In genomic region chr4:8264106-8264505, GRCh38 we compare ENCODE assay signal across 15 cellular contexts. TPM values are rescaled to one million over a fixed set of nuclear protein-coding genes. Genes with fewer than 3 reads are reported as not detected.
DNase-seq lines count a peak whose midpoint lies in the region; ATAC-seq and TF ChIP-seq lines count a peak whose summit lies in the region.
"Had no signal": no experiment of that assay in that cellular context is flagged by ENCODE, and none has a peak within 500 bp of the region (broad histone marks: within the 10 kb centered on the region; RNA-seq: fewer than 3 reads in every experiment).

No MANE protein-coding gene starts in this region.

- no peaks in the 10 kb centered on the region for H3F3A ChIP-seq in neural progenitor cell (ENCODE audit: low read depth)

- H3K27me3 ChIP-seq in BLaER1 (no peaks in the 10 kb centered on the region), neural progenitor cell (peaks cover 8% of the 10 kb centered on the region)

- ATAC-seq in central memory CD8-positive, alpha-beta T cell (replicated peaks; ENCODE audit: extremely low read depth, poor library complexity, severe bottlenecking) = no peak
- no peak for ATAC-seq in GM18861 (IDR thresholded peaks at IDR 0.05; ENCODE audit: unreplicated experiment)

- intact Hi-C loops in MCF 10A (cut with micrococcal nuclease) = no loop called here

- no peak for TF ChIP-seq CTCF in HEK293 (tag by site-specific recombination; IDR thresholded peaks at IDR 0.05)
- no peak for TF ChIP-seq CTCF in neural progenitor cell (IDR thresholded peaks at IDR 0.05)
- no peak for TF ChIP-seq CTCF in MCF 10A (IDR thresholded peaks at IDR 0.05; ENCODE audit: unreplicated experiment)

- H3K9me3 Mint-ChIP-seq in central memory CD8-positive, alpha-beta T cell = no peaks in the 10 kb centered on the region
- H3K9me3 Mint-ChIP-seq in neural progenitor cell (peaks cover 2% of the 10 kb centered on the region), MCF 10A (ENCODE audit: unreplicated experiment) (no peaks in the 10 kb centered on the region)
- H3K9me3 Mint-ChIP-seq: CD8-positive, alpha-beta memory T cell had no signal

- H4K20me1 ChIP-seq in BLaER1 (no peaks in the 10 kb centered on the region), neural progenitor cell (ENCODE audit: low read depth) (no peaks in the 10 kb centered on the region)

- H3K27ac Mint-ChIP-seq in central memory CD8-positive, alpha-beta T cell (ENCODE audit: low read depth) = peak overlapping the region; percentile 0
- H3K27ac Mint-ChIP-seq in neural progenitor cell = peak overlapping the region; percentile 46
- H3K27ac Mint-ChIP-seq in MCF 10A (ENCODE audit: low read depth, unreplicated experiment) = no peak overlapping the region
- H3K27ac Mint-ChIP-seq: B cell had no signal

- CTCF ChIA-PET in HEK293 (lab: Yijun Ruan, JAX) = no interaction called here
- CTCF ChIA-PET in MCF 10A (lab: Yijun Ruan, JAX) = interaction anchor here (1.7 kb wide), 1 partner anchor 23 kb away, joined by 9 read pairs; no protein-coding TSS in a partner anchor

- H3K4me1 ChIP-seq in BLaER1 (peaks cover 100% of the 10 kb centered on the region), HEK293 (ENCODE audit: control insufficient read depth, insufficient read depth, low read length) (no peaks in the 10 kb centered on the region), neural progenitor cell (no peaks in the 10 kb centered on the region)

- H3K4me1 Mint-ChIP-seq in central memory CD8-positive, alpha-beta T cell = no peaks in the 10 kb centered on the region
- H3K4me1 Mint-ChIP-seq in neural progenitor cell = peaks cover 41% of the 10 kb centered on the region
- H3K4me1 Mint-ChIP-seq in MCF 10A (ENCODE audit: insufficient read depth, unreplicated experiment) = no peaks in the 10 kb centered on the region
- H3K4me1 Mint-ChIP-seq: B cell; CD8-positive, alpha-beta memory T cell had no signal

- DNase-seq in central memory CD8-positive, alpha-beta T cell (ENCODE audit: low spot score in 2 of 2) = no peak
- DNase-seq in neural progenitor cell (ENCODE audit: low spot score) (no peak), NCI-H2107 (lab: John Stamatoyannopoulos, UW) (no peak), MCF 10A (ENCODE audit: unreplicated experiment) (no peak)
- DNase-seq: Caco-2; CD8-positive, alpha-beta memory T cell; DND-41; GDM1; HCEC 1CT had no signal

- no TSS peak for BruUV-seq in MCF 10A (replicated peaks; lab: Mats Ljungman, UMichigan)

- H3K27ac ChIP-seq in BLaER1 = no peak overlapping the region
- no peak overlapping the region for H3K27ac ChIP-seq in HEK293 (ENCODE audit: extremely low read depth, low read depth, low read length)
- no peak overlapping the region for H3K27ac ChIP-seq in neural progenitor cell
- H3K27ac ChIP-seq: HL-60 had no signal

- POLR2A ChIA-PET in HEK293 (lab: Yijun Ruan, JAX) = no interaction called here
- POLR2A ChIA-PET in MCF 10A (lab: Yijun Ruan, JAX) = no interaction called here

- H3K27me3 Mint-ChIP-seq in central memory CD8-positive, alpha-beta T cell = peaks cover 45% of the 10 kb centered on the region
- H3K27me3 Mint-ChIP-seq in neural progenitor cell (ENCODE audit: insufficient read depth, low read depth) = peaks cover 20% of the 10 kb centered on the region
- H3K27me3 Mint-ChIP-seq in MCF 10A (ENCODE audit: insufficient read depth, unreplicated experiment) = peaks cover 13% of the 10 kb centered on the region

- no peak overlapping the region for H2AFZ ChIP-seq in neural progenitor cell (replicated peaks)

- no peak overlapping the region for H3K4me3 Mint-ChIP-seq in central memory CD8-positive, alpha-beta T cell
- no peak overlapping the region for H3K4me3 Mint-ChIP-seq in neural progenitor cell
- no peak overlapping the region for H3K4me3 Mint-ChIP-seq in MCF 10A (ENCODE audit: unreplicated experiment)
- H3K4me3 Mint-ChIP-seq: B cell; CD14-positive monocyte; CD8-positive, alpha-beta memory T cell had no signal

- H3K4me3 ChIP-seq in BLaER1 = no peak overlapping the region
- H3K4me3 ChIP-seq in HEK293 (ENCODE audit: low read depth, low read length) = no peak overlapping the region
- H3K4me3 ChIP-seq in neural progenitor cell = no peak overlapping the region

- H3K9me3 ChIP-seq in BLaER1 = no peaks in the 10 kb centered on the region
- H3K9me3 ChIP-seq in HEK293 (ENCODE audit: control insufficient read depth, insufficient read depth, low read depth, low read length) = no peaks in the 10 kb centered on the region
- H3K9me3 ChIP-seq in neural progenitor cell (ENCODE audit: low read depth) = no peaks in the 10 kb centered on the region
- H3K9me3 ChIP-seq: Caco-2 had no signal

- H3K9ac ChIP-seq in BLaER1 (no peak overlapping the region), neural progenitor cell (no peak overlapping the region)

- H3K4me2 ChIP-seq in BLaER1 (peak overlapping the region; percentile 91), neural progenitor cell (no peak overlapping the region)

- no peaks in the 10 kb centered on the region for H3K79me2 ChIP-seq in neural progenitor cell (ENCODE audit: low read depth)

- H3K36me3 ChIP-seq in BLaER1 = no peaks in the 10 kb centered on the region
- H3K36me3 ChIP-seq in HEK293 (ENCODE audit: control insufficient read depth in 2 of 2, insufficient read depth in 1 of 2, low read length in 2 of 2) = no peaks in the 10 kb centered on the region
- H3K36me3 ChIP-seq in neural progenitor cell = no peaks in the 10 kb centered on the region

- H3K36me3 Mint-ChIP-seq in central memory CD8-positive, alpha-beta T cell (ENCODE audit: insufficient read depth) = no peaks in the 10 kb centered on the region
- H3K36me3 Mint-ChIP-seq in neural progenitor cell (no peaks in the 10 kb centered on the region), MCF 10A (ENCODE audit: insufficient read depth, unreplicated experiment) (no peaks in the 10 kb centered on the region)
- H3K36me3 Mint-ChIP-seq: CD14-positive monocyte; CD8-positive, alpha-beta memory T cell had no signal

TF ChIP-seq in HEK293, 187 proteins besides CTCF, POLR2A, EP300 and RAD21:
- TF ChIP-seq ZNF132 (tag by site-specific recombination; IDR thresholded peaks at IDR 0.05; ENCODE audit: borderline replicate concordance) = no peak
- TF ChIP-seq SP7 (tag by site-specific recombination; IDR thresholded peaks at IDR 0.05) = 0 out of 2 replicates have a peak, but pooled peaks have one; percentile 14

RNA-seq across cellular contexts. Expression of gene HTRA3, which starts 5.4 kb away (rescaled TPM):
- total RNA-seq in neural progenitor cell (ENCODE audit: low replicate concordance) = 1.6 and 2.3 TPM in 2 replicates
- total RNA-seq in MCF 10A (2022) = not detected in 2 replicates
- total RNA-seq: B cell; CD8-positive, alpha-beta memory T cell had no signal
